ENCODE assay signal across 14 cellular contexts in genomic region chr1:9150582-9151290, GRCh38. TPM values are rescaled to one million over a fixed set of nuclear protein-coding genes. Genes with fewer than 3 reads are reported as not detected.
DNase-seq lines count a peak whose midpoint lies in the region; TF ChIP-seq lines count a peak whose summit lies in the region.
"Had no signal": no experiment of that assay in that cellular context is flagged by ENCODE, and none has a peak within 500 bp of the region (broad histone marks: within the 10 kb centered on the region; RNA-seq: fewer than 3 reads in every experiment).

No MANE protein-coding gene starts in this region.

- H3K27ac ChIP-seq in neural progenitor cell (no peak overlapping the region), transverse colon (peak overlapping the region in 3 of 4 donors; percentile 28 to 55 (median 35))
- H3K27ac ChIP-seq: epithelial cell of prostate had no signal

- TF ChIP-seq POLR2A in transverse colon (IDR thresholded peaks at IDR 0.05): no peak

- peaks cover 3% of the 10 kb centered on the region for H3K27me3 Mint-ChIP-seq in neural progenitor cell (ENCODE audit: insufficient read depth, low read depth)
- H3K27me3 Mint-ChIP-seq: activated B cell treated with CpG ODN at 0.5 μM for 24 hours; activated naive CD4-positive, alpha-beta T cell treated with anti-CD3 and anti-CD28 coated beads, Interleukin-2, amount 50 U/mL, for 24 hours had no signal

- DNase-seq in adipocyte (ENCODE audit: low read depth): no peak
- DNase-seq in fibroblast of the aortic adventitia (ENCODE audit: low read depth): peak; percentile 82
- DNase-seq in neural progenitor cell (ENCODE audit: low spot score): no peak
- DNase-seq in transverse colon: no peak
- DNase-seq in NCI-H1048 (lab: John Stamatoyannopoulos, UW): no peak
- DNase-seq in RKO (ENCODE audit: low spot score): no peak
- no peak for DNase-seq in HEK293T (ENCODE audit: extremely low spot score)
- DNase-seq: activated B cell treated with CpG ODN at 0.5 μM for 24 hours; NCI-H1417 treated with DMSO at 0.1 percent for 48 hours; PC-3; stimulated activated CD4-positive, alpha-beta T cell treated with anti-CD3 and anti-CD28 coated beads, Interleukin-4, amount 100 ng/mL, for 1 hour; SW 1271 had no signal

- no peaks in the 10 kb centered on the region for H3F3A ChIP-seq in neural progenitor cell (ENCODE audit: low read depth)

- CTCF ChIA-PET in HEK293T (lab: Yijun Ruan, JAX): interaction anchor here (2.3 kb wide), 1 partner anchor 9 kb away, joined by 7 read pairs; no protein-coding TSS in a partner anchor

- 84 to 100% methylated on average over 4 to 16 of the region's 16 CpGs for WGBS in transverse colon (ENCODE audit: low coverage in 1 of 2), 2 donors

- POLR2A ChIA-PET in HEK293T (lab: Yijun Ruan, JAX): no interaction called here

- no peak for TF ChIP-seq CTCF in fibroblast of the aortic adventitia (IDR thresholded peaks at IDR 0.05; ENCODE audit: insufficient read depth, low read length)
- TF ChIP-seq CTCF in neural progenitor cell (IDR thresholded peaks at IDR 0.05): no peak
- TF ChIP-seq CTCF in transverse colon (IDR thresholded peaks at IDR 0.05): no peak

- H3K79me2 ChIP-seq in neural progenitor cell (ENCODE audit: low read depth): peaks cover 31% of the 10 kb centered on the region

- H3K9ac ChIP-seq in adipocyte (ENCODE audit: low read length) (peak overlapping the region; percentile 56), neural progenitor cell (no peak overlapping the region)

- H3K27me3 ChIP-seq in adipocyte (replicated peaks; ENCODE audit: control insufficient read depth, insufficient read depth, low read length): no peaks in the 10 kb centered on the region
- no peaks in the 10 kb centered on the region for H3K27me3 ChIP-seq in neural progenitor cell
- no peaks in the 10 kb centered on the region for H3K27me3 ChIP-seq in transverse colon

- H3K4me3 ChIP-seq in adipocyte (ENCODE audit: low read length) (peak overlapping the region; percentile 52), fibroblast of the aortic adventitia (ENCODE audit: low read depth, low read length) (no peak overlapping the region), neural progenitor cell (no peak overlapping the region), transverse colon (no peak overlapping the region)

- H3K27ac Mint-ChIP-seq in neural progenitor cell: peak overlapping the region; percentile 14
- H3K27ac Mint-ChIP-seq: activated B cell treated with CpG ODN at 0.5 μM for 24 hours; activated naive CD4-positive, alpha-beta T cell treated with anti-CD3 and anti-CD28 coated beads, Interleukin-2, amount 50 U/mL, for 24 hours had no signal

- H2AFZ ChIP-seq in neural progenitor cell (replicated peaks): no peak overlapping the region

- H3K9me3 ChIP-seq in adipocyte (ENCODE audit: control insufficient read depth, low read length) (no peaks in the 10 kb centered on the region), neural progenitor cell (ENCODE audit: low read depth) (no peaks in the 10 kb centered on the region), transverse colon (no peaks in the 10 kb centered on the region)

- peaks cover 16% of the 10 kb centered on the region for H3K4me1 Mint-ChIP-seq in neural progenitor cell
- H3K4me1 Mint-ChIP-seq: activated B cell treated with CpG ODN at 0.5 μM for 24 hours; activated naive CD4-positive, alpha-beta T cell treated with anti-CD3 and anti-CD28 coated beads, Interleukin-2, amount 50 U/mL, for 24 hours had no signal

- no peaks in the 10 kb centered on the region for H3K36me3 Mint-ChIP-seq in neural progenitor cell
- H3K36me3 Mint-ChIP-seq: activated naive CD4-positive, alpha-beta T cell treated with anti-CD3 and anti-CD28 coated beads, Interleukin-2, amount 50 U/mL, for 24 hours had no signal

- no peaks in the 10 kb centered on the region for H3K9me3 Mint-ChIP-seq in neural progenitor cell
- H3K9me3 Mint-ChIP-seq: activated B cell treated with CpG ODN at 0.5 μM for 24 hours; activated naive CD4-positive, alpha-beta T cell treated with anti-CD3 and anti-CD28 coated beads, Interleukin-2, amount 50 U/mL, for 24 hours had no signal

- no peak for TF ChIP-seq EP300 in transverse colon (IDR thresholded peaks at IDR 0.05; ENCODE audit: low read depth)

- H3K4me1 ChIP-seq in adipocyte (ENCODE audit: control insufficient read depth, insufficient read depth, low read length): peaks cover 37% of the 10 kb centered on the region
- no peaks in the 10 kb centered on the region for H3K4me1 ChIP-seq in neural progenitor cell
- peaks cover 0 to 5% (median 0%) of the 10 kb centered on the region in 4 donors for H3K4me1 ChIP-seq in transverse colon

- H3K4me2 ChIP-seq in neural progenitor cell: no peak overlapping the region

- H4K20me1 ChIP-seq in neural progenitor cell (ENCODE audit: low read depth): no peaks in the 10 kb centered on the region

- in situ Hi-C loops in transverse colon (cut with MboI; ENCODE audit: low pct_ligation_motif_present in 1 of 4, low pct_unique_long_range_greater_than_20kb in 1 of 4, low sequenced_read_pairs in 3 of 4): no loop called here

- H3K36me3 ChIP-seq in adipocyte (ENCODE audit: control insufficient read depth, insufficient read depth, low read length, severe bottlenecking) (peaks cover 34% of the 10 kb centered on the region), neural progenitor cell (no peaks in the 10 kb centered on the region), transverse colon (no peaks in the 10 kb centered on the region)

- no peak overlapping the region for H3K4me3 Mint-ChIP-seq in neural progenitor cell
- H3K4me3 Mint-ChIP-seq: activated B cell treated with CpG ODN at 0.5 μM for 24 hours; activated naive CD4-positive, alpha-beta T cell treated with anti-CD3 and anti-CD28 coated beads, Interleukin-2, amount 50 U/mL, for 24 hours had no signal

- intact Hi-C loops in transverse colon (cut with DNase I; ENCODE audit: low total_unique reads): no loop called here

TF ChIP-seq in HEK293T, 16 proteins besides CTCF, POLR2A, EP300 and RAD21:
- TF ChIP-seq CTBP1 (IDR thresholded peaks at IDR 0.05; ENCODE audit: borderline replicate concordance) (no peak), ELF4 (IDR thresholded peaks at IDR 0.05) (no peak), FOXA1 (IDR thresholded peaks at IDR 0.05) (no peak), ZNF384 (IDR thresholded peaks at IDR 0.05) (no peak), L3MBTL2 (conservative IDR thresholded peaks at IDR 0.05) (no peak), LEF1 (IDR thresholded peaks at IDR 0.05; ENCODE audit: borderline replicate concordance) (no peak), SUZ12 (IDR thresholded peaks at IDR 0.05) (no peak), FOXM1 (IDR thresholded peaks at IDR 0.05; ENCODE audit: borderline replicate concordance) (no peak), FOXK2 (IDR thresholded peaks at IDR 0.05) (no peak), SP1 (IDR thresholded peaks at IDR 0.05) (no peak), HDGF (IDR thresholded peaks at IDR 0.05; ENCODE audit: borderline replicate concordance) (no peak), BHLHE40 (IDR thresholded peaks at IDR 0.05; ENCODE audit: borderline replicate concordance) (no peak), TARDBP (IDR thresholded peaks at IDR 0.05) (no peak), ARNT (IDR thresholded peaks at IDR 0.05) (no peak), NFRKB (IDR thresholded peaks at IDR 0.05) (no peak)
- TF ChIP-seq, protein P1, sequence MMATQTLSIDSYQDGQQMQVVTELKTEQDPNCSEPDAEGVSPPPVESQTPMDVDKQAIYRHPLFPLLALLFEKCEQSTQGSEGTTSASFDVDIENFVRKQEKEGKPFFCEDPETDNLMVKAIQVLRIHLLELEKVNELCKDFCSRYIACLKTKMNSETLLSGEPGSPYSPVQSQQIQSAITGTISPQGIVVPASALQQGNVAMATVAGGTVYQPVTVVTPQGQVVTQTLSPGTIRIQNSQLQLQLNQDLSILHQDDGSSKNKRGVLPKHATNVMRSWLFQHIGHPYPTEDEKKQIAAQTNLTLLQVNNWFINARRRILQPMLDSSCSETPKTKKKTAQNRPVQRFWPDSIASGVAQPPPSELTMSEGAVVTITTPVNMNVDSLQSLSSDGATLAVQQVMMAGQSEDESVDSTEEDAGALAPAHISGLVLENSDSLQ (IDR thresholded peaks at IDR 0.05): no peak

RNA-seq across cellular contexts. Expression of gene GPR157, which starts 21.8 kb away (rescaled TPM):
- total RNA-seq in fibroblast of the aortic adventitia (ENCODE audit: low replicate concordance) (1.6 and 2.2 TPM in 2 replicates), neural progenitor cell (ENCODE audit: low replicate concordance) (1.6 and 2.1 TPM in 2 replicates), transverse colon (10 to 100 TPM in 2 of 4 donors, 1 to 10 TPM in 2; 6.4 to 14.3 (median 9.8) TPM)
